ENCODE assay signal across 20 cellular contexts in genomic region chr3:141015486-141015885, GRCh38. TPM values are rescaled to one million over a fixed set of nuclear protein-coding genes. Genes with fewer than 3 reads are reported as not detected.
"Had no signal": no experiment of that assay in that cellular context is flagged by ENCODE, and none has a peak within 500 bp of the region (broad histone marks: within the 10 kb centered on the region; RNA-seq: fewer than 3 reads in every experiment).

No MANE protein-coding gene starts in this region.

- H3K27me3 ChIP-seq: brain microvascular endothelial cell, thyroid gland had no signal

- H3K36me3 ChIP-seq: brain microvascular endothelial cell, heart right ventricle, left ventricle myocardium inferior, neural progenitor cell, right lobe of liver, thyroid gland had no signal

- H3K9me3 Mint-ChIP-seq: activated CD4-positive, alpha-beta T cell treated with anti-CD3 and anti-CD28 coated beads, Interleukin-2, amount 10 ng/mL, durations not matched to agents 7 days and 5 days; activated naive CD8-positive, alpha-beta T cell treated with anti-CD3 and anti-CD28 coated beads, Interleukin-2, amount 10 ng/mL, durations not matched to agents 7 days and 5 days; activated T-cell treated with anti-CD3 and anti-CD28 coated beads, Interleukin-2, amount 50 U/mL, for 24 hours; activated T-helper 2 cell treated with anti-CD3 and anti-CD28 coated beads, Interferon-gamma antibody, Interleukin-2, Interleukin-4, amounts not matched to agents 10 μg/mL and 5 μg/mL and 100 μg/mL, durations not matched to agents 14 hours and 24 hours and 36 hours had no signal

- H3K4me3 Mint-ChIP-seq: activated CD4-positive, alpha-beta T cell treated with anti-CD3 and anti-CD28 coated beads, Interleukin-2, amount 10 ng/mL, durations not matched to agents 7 days and 5 days; activated CD8-positive, alpha-beta T cell treated with anti-CD3 and anti-CD28 coated beads, Interleukin-2, amount 10 ng/mL, durations not matched to agents 7 days and 5 days; activated naive CD8-positive, alpha-beta T cell treated with anti-CD3 and anti-CD28 coated beads, Interleukin-2, amount 10 ng/mL, durations not matched to agents 7 days and 5 days; activated T-cell treated with anti-CD3 and anti-CD28 coated beads, Interleukin-2, amount 50 U/mL, for 24 hours; neural progenitor cell; stimulated activated memory B cell treated with anti-CD40 and anti-IgM and Interleukin-4, amounts not matched to agents 10 μg/mL and 1 μg/mL and 100 μg/mL, for 72 hours had no signal

- H3K4me2 ChIP-seq: neural progenitor cell, smooth muscle cell had no signal

- H3K9me3 ChIP-seq: heart right ventricle, left ventricle myocardium inferior, psoas muscle, right lobe of liver, thyroid gland had no signal

- H3K9ac ChIP-seq: neural progenitor cell had no signal

- H3K4me1 ChIP-seq: neural progenitor cell, right lobe of liver, thyroid gland had no signal

- FAIRE-seq: endometrium had no signal

- H3K36me3 Mint-ChIP-seq: activated naive CD8-positive, alpha-beta T cell treated with anti-CD3 and anti-CD28 coated beads, Interleukin-2, amount 10 ng/mL, durations not matched to agents 7 days and 5 days; neural progenitor cell; stimulated activated memory B cell treated with anti-CD40 and anti-IgM and Interleukin-4, amounts not matched to agents 10 μg/mL and 1 μg/mL and 100 μg/mL, for 72 hours had no signal

- H3K27ac ChIP-seq: brain microvascular endothelial cell, heart right ventricle, left ventricle myocardium inferior, neural progenitor cell, psoas muscle, right lobe of liver, thyroid gland had no signal

- H3K27ac Mint-ChIP-seq: activated CD4-positive, alpha-beta T cell treated with anti-CD3 and anti-CD28 coated beads, Interleukin-2, amount 10 ng/mL, durations not matched to agents 7 days and 5 days; activated CD8-positive, alpha-beta T cell treated with anti-CD3 and anti-CD28 coated beads, Interleukin-2, amount 10 ng/mL, durations not matched to agents 7 days and 5 days; activated naive CD8-positive, alpha-beta T cell treated with anti-CD3 and anti-CD28 coated beads, Interleukin-2, amount 10 ng/mL, durations not matched to agents 7 days and 5 days; activated T-cell treated with anti-CD3 and anti-CD28 coated beads, Interleukin-2, amount 50 U/mL, for 24 hours; activated T-helper 2 cell treated with anti-CD3 and anti-CD28 coated beads, Interferon-gamma antibody, Interleukin-2, Interleukin-4, amounts not matched to agents 10 μg/mL and 5 μg/mL and 100 μg/mL, durations not matched to agents 14 hours and 24 hours and 36 hours; neural progenitor cell; stimulated activated memory B cell treated with anti-CD40 and anti-IgM and Interleukin-4, amounts not matched to agents 10 μg/mL and 1 μg/mL and 100 μg/mL, for 72 hours had no signal

- DNase-seq: activated CD4-positive, alpha-beta T cell treated with anti-CD3 and anti-CD28 coated beads, Interleukin-2, amount 10 ng/mL, durations not matched to agents 7 days and 5 days; activated CD8-positive, alpha-beta T cell treated with anti-CD3 and anti-CD28 coated beads, Interleukin-2, amount 10 ng/mL, durations not matched to agents 7 days and 5 days; activated naive CD4-positive, alpha-beta T cell treated with Interleukin-2 at 50 U/mL for 16 hours; activated naive CD8-positive, alpha-beta T cell treated with anti-CD3 and anti-CD28 coated beads, Interleukin-2, amount 10 ng/mL, durations not matched to agents 7 days and 5 days; activated T-cell treated with anti-CD3 and anti-CD28 coated beads, Interleukin-2, amount 50 U/mL, for 24 hours; anterior cingulate cortex; brain microvascular endothelial cell; cortex of kidney; heart right ventricle; left ventricle myocardium inferior; psoas muscle; right lobe of liver; stimulated activated CD4-positive, alpha-beta T cell treated with anti-CD3 and anti-CD28 coated beads, Interleukin-4, amount 100 ng/mL, for 24 hours; T1000; thyroid gland had no signal

- H3K4me3 ChIP-seq: heart right ventricle, left ventricle myocardium inferior, neural progenitor cell, psoas muscle, right lobe of liver, smooth muscle cell, thyroid gland had no signal

- H2AFZ ChIP-seq: neural progenitor cell had no signal

RNA-seq across cellular contexts. Expression of gene SPSB4, which starts 35.7 kb away (rescaled TPM):
- total RNA-seq: activated CD4-positive, alpha-beta T cell treated with anti-CD3 and anti-CD28 coated beads, Interleukin-2, amount 10 ng/mL, durations not matched to agents 7 days and 5 days; activated CD8-positive, alpha-beta T cell treated with anti-CD3 and anti-CD28 coated beads, Interleukin-2, amount 10 ng/mL, durations not matched to agents 7 days and 5 days; activated naive CD8-positive, alpha-beta T cell treated with anti-CD3 and anti-CD28 coated beads, Interleukin-2, amount 10 ng/mL, durations not matched to agents 7 days and 5 days; activated T-helper 2 cell treated with anti-CD3 and anti-CD28 coated beads, Interferon-gamma antibody, Interleukin-2, Interleukin-4, amounts not matched to agents 10 μg/mL and 5 μg/mL and 100 μg/mL, durations not matched to agents 14 hours and 24 hours and 36 hours had no signal
